ENCODE assay signal across 8 cellular contexts in genomic region chr6:167093922-167094432, GRCh38. TPM values are rescaled to one million over a fixed set of nuclear protein-coding genes. Genes with fewer than 3 reads are reported as not detected.
DNase-seq lines count a peak whose midpoint lies in the region; ATAC-seq and TF ChIP-seq lines count a peak whose summit lies in the region.

No MANE protein-coding gene starts in this region.

- in situ Hi-C loops in gastrocnemius medialis (cut with MboI; ENCODE audit: low sequenced_read_pairs in 4 of 4), result no loop called here

- TF ChIP-seq CTCF in CD8-positive, alpha-beta T cell (IDR thresholded peaks at IDR 0.05), result no peak
- TF ChIP-seq CTCF in gastrocnemius medialis (IDR thresholded peaks at IDR 0.05 in 4 of 5, conservative IDR thresholded peaks at IDR 0.05 in 1 of 5) (no peak), uterus (IDR thresholded peaks at IDR 0.05) (no peak)

- peak; percentile 74 for ATAC-seq in CD8-positive, alpha-beta T cell
- ATAC-seq in GM21515 (IDR thresholded peaks at IDR 0.05; ENCODE audit: unreplicated experiment) (peak; percentile 42), gastrocnemius medialis (peak in 1 of 2 donors; percentile 26)

- intact Hi-C loops in CD8-positive, alpha-beta T cell (cut with DNase I, micrococcal nuclease), result loop anchor here in 1 of 2 experiments (2.0 kb wide), 1 partner anchor 47 kb away; no protein-coding TSS in a partner anchor
- intact Hi-C loops in gastrocnemius medialis (cut with DNase I; ENCODE audit: low total_unique reads), result no loop called here
- intact Hi-C loops in uterus (cut with DNase I; ENCODE audit: low total_unique reads), result no loop called here

- H3K27ac Mint-ChIP-seq in CD8-positive, alpha-beta T cell, result peak overlapping the region; percentile 86

- no peaks in the 10 kb centered on the region for H3K27me3 Mint-ChIP-seq in CD8-positive, alpha-beta T cell (ENCODE audit: low read depth)

- H3K36me3 ChIP-seq in CD8-positive, alpha-beta T cell (ENCODE audit: insufficient read depth, low read length), result no peaks in the 10 kb centered on the region
- no peaks in the 10 kb centered on the region for H3K36me3 ChIP-seq in gastrocnemius medialis
- no peaks in the 10 kb centered on the region for H3K36me3 ChIP-seq in uterus

- no peaks in the 10 kb centered on the region for H3K27me3 ChIP-seq in CD8-positive, alpha-beta T cell (ENCODE audit: insufficient read depth, low read length)
- H3K27me3 ChIP-seq in gastrocnemius medialis (no peaks in the 10 kb centered on the region), uterus (no peaks in the 10 kb centered on the region)

- H3K4me1 ChIP-seq in CD8-positive, alpha-beta T cell (ENCODE audit: insufficient read depth, low read length), result peaks cover 58% of the 10 kb centered on the region
- no peaks in the 10 kb centered on the region for H3K4me1 ChIP-seq in gastrocnemius medialis
- H3K4me1 ChIP-seq in uterus, result no peaks in the 10 kb centered on the region

- H3K9me3 Mint-ChIP-seq in CD8-positive, alpha-beta T cell, result no peaks in the 10 kb centered on the region

- H3K4me3 Mint-ChIP-seq in CD8-positive, alpha-beta T cell, result peak overlapping the region; percentile 78

- POLR2A ChIA-PET in CD8-positive, alpha-beta T cell (lab: Charles Lee), result interaction anchor here (0.9 to 2.5 kb wide), 5 partner anchors 25 to 53 kb away, joined by 3 to 9 read pairs (median 7); no protein-coding TSS in a partner anchor

- peak; percentile 49 to 83 (median 63) for DNase-seq in CD8-positive, alpha-beta T cell
- peak; percentile 70 for DNase-seq in MV-4-11 (lab: John Stamatoyannopoulos, UW)
- DNase-seq in activated gamma-delta T cell treated with Interleukin-2 at 50 U/mL for 16 hours, result peak; percentile 69
- DNase-seq in gastrocnemius medialis, result no peak
- no peak for DNase-seq in DMS53 (lab: John Stamatoyannopoulos, UW)
- DNase-seq in NCI-H446 (lab: John Stamatoyannopoulos, UW), result no peak
- DNase-seq in uterus, result no peak

- H3K4me1 Mint-ChIP-seq in CD8-positive, alpha-beta T cell (ENCODE audit: low read depth), result peaks cover 60% of the 10 kb centered on the region

- H3K36me3 Mint-ChIP-seq in CD8-positive, alpha-beta T cell, result no peaks in the 10 kb centered on the region

- no peaks in the 10 kb centered on the region for H3K9me3 ChIP-seq in CD8-positive, alpha-beta T cell (ENCODE audit: low read length)
- H3K9me3 ChIP-seq in gastrocnemius medialis, result no peaks in the 10 kb centered on the region
- H3K9me3 ChIP-seq in uterus, result no peaks in the 10 kb centered on the region

- H3K4me3 ChIP-seq in CD8-positive, alpha-beta T cell (ENCODE audit: low read depth, low read length), result peak overlapping the region; percentile 56
- peak overlapping the region in 3 of 4 donors; percentile 4 to 20 (median 16) for H3K4me3 ChIP-seq in gastrocnemius medialis
- no peak overlapping the region for H3K4me3 ChIP-seq in uterus

- CTCF ChIA-PET in CD8-positive, alpha-beta T cell (lab: Charles Lee), result interaction anchor here (1.1 to 2.7 kb wide), 3 partner anchors 25 to 48 kb away, joined by 3 to 7 read pairs (median 4); no protein-coding TSS in a partner anchor

- no peak overlapping the region for H3K27ac ChIP-seq in CD8-positive, alpha-beta T cell (ENCODE audit: low read depth, low read length)
- no peak overlapping the region for H3K27ac ChIP-seq in gastrocnemius medialis
- no peak overlapping the region for H3K27ac ChIP-seq in uterus

- TF ChIP-seq POLR2A in gastrocnemius medialis (IDR thresholded peaks at IDR 0.05) (no peak), uterus (IDR thresholded peaks at IDR 0.05) (no peak)

RNA-seq across cellular contexts. Expression of gene CCR6, which starts 28.9 kb away (rescaled TPM):
- total RNA-seq in CD8-positive, alpha-beta T cell, result 10 to 100 TPM in 1 of 2 experiments, 1 to 10 TPM in 1; 7.6 to 10.3 TPM
- not detected for total RNA-seq in gastrocnemius medialis
- total RNA-seq in uterus, result not detected

Comparison
In these comparisons a context has a peak if more than half of its experiments do, and no peak if none do; other contexts are left out.
1. DNase-seq: peak in CD8-positive, alpha-beta T cell (7 of 7), MV-4-11 (single experiment) and activated gamma-delta T cell treated with Interleukin-2 at 50 U/mL for 16 hours (single experiment); none in gastrocnemius medialis (0 of 2), DMS53 (single experiment), NCI-H446 (0 of 2) and uterus (0 of 2).
2. H3K4me3 ChIP-seq: peak in CD8-positive, alpha-beta T cell (single experiment) and gastrocnemius medialis (3 of 4); none in uterus (0 of 2).
3. RNA of gene CCR6, which starts 28.9 kb away (total RNA-seq): 7.6 to 10.3 TPM in CD8-positive, alpha-beta T cell; not detected in gastrocnemius medialis and not detected in uterus; every median in the first group is over 4 times any median in the second.